24 cellular contexts compared by ENCODE assay signal in genomic region chr4:85086721-85087120, GRCh38.
"Had no signal": no experiment of that assay in that cellular context is flagged by ENCODE, and none has a peak within 500 bp of the region (broad histone marks: within the 10 kb centered on the region; RNA-seq: fewer than 3 reads in every experiment).

No MANE protein-coding gene starts in this region.

- H3K4me3 ChIP-seq: breast epithelium, SJCRH30 had no signal

- H3K9ac ChIP-seq: SK-N-SH had no signal

- H3K4me1 ChIP-seq: breast epithelium had no signal

- H3K36me3 ChIP-seq: breast epithelium, SJCRH30 had no signal

- DNase-seq: activated CD4-positive, alpha-beta T cell treated with anti-CD3 and anti-CD28 coated beads for 4 hours; activated CD8-positive, alpha-beta memory T cell treated with anti-CD3 and anti-CD28 coated beads, Interleukin-2, amount 50 U/mL, for 4 hours; activated CD8-positive, alpha-beta T cell treated with anti-CD3 and anti-CD28 coated beads for 36 hours; activated gamma-delta T cell treated with Interleukin-2 at 50 U/mL for 16 hours; activated naive CD4-positive, alpha-beta T cell treated with anti-CD3 and anti-CD28 coated beads, Interleukin-2, amount 10 ng/mL, durations not matched to agents 7 days and 5 days; activated naive CD8-positive, alpha-beta T cell treated with anti-CD3 and anti-CD28 coated beads for 36 hours; activated T-cell treated with anti-CD3 and anti-CD28 coated beads, Interleukin-2, amount 50 U/mL, for 72 hours; anterior cingulate cortex; caudate nucleus; IMR-90; Kasumi-1; KBM-7; NCI-H1048; NCI-H146; NCI-H187 treated with DMSO at 0.1 percent for 48 hours; NCI-H2081 treated with DMSO at 0.1 percent for 48 hours; NCI-H345; NCI-H510A; NCI-H526 treated with DMSO at 0.1 percent for 48 hours; RPMI8226; SJCRH30; SK-N-SH; T-helper 1 cell had no signal

- H3K9me3 ChIP-seq: breast epithelium, SK-N-SH had no signal

- H3K27ac ChIP-seq: breast epithelium had no signal

- H3K4me2 ChIP-seq: SK-N-SH had no signal

- H3K27me3 ChIP-seq: breast epithelium, SJCRH30 had no signal
